ENCODE assay signal across 22 cellular contexts in genomic region chr1:100713636-100714035, GRCh38. TPM values are rescaled to one million over a fixed set of nuclear protein-coding genes. Genes with fewer than 3 reads are reported as not detected.
DNase-seq lines count a peak whose midpoint lies in the region; ATAC-seq and TF ChIP-seq lines count a peak whose summit lies in the region.
"Had no signal": no experiment of that assay in that cellular context is flagged by ENCODE, and none has a peak within 500 bp of the region (broad histone marks: within the 10 kb centered on the region; RNA-seq: fewer than 3 reads in every experiment).

No MANE protein-coding gene starts in this region.

- H3K36me3 Mint-ChIP-seq in activated CD8-positive, alpha-beta T cell treated with anti-CD3 and anti-CD28 coated beads for 36 hours (ENCODE audit: low read depth): no peaks in the 10 kb centered on the region

- no peak overlapping the region for H3K4me2 ChIP-seq in SK-N-SH
- peak overlapping the region; percentile 14 for H3K4me2 ChIP-seq in smooth muscle cell

- H3K4me1 ChIP-seq in SK-N-SH (ENCODE audit: control insufficient read depth in 1 of 2, insufficient read depth in 2 of 2, low read depth in 1 of 2, low read length in 1 of 2) (no peaks in the 10 kb centered on the region), smooth muscle cell (ENCODE audit: low read depth) (no peaks in the 10 kb centered on the region)
- H3K4me1 ChIP-seq: upper lobe of left lung had no signal

- H3K9me3 ChIP-seq in SK-N-SH: no peaks in the 10 kb centered on the region
- no peaks in the 10 kb centered on the region for H3K9me3 ChIP-seq in smooth muscle cell (replicated peaks; ENCODE audit: low read depth)
- H3K9me3 ChIP-seq: adrenal gland, heart left ventricle, upper lobe of left lung had no signal

- CTCF ChIA-PET in SK-N-SH (lab: Yijun Ruan, JAX): no interaction called here
- CTCF ChIA-PET in activated CD8-positive, alpha-beta T cell treated with anti-CD3 and anti-CD28 coated beads for 36 hours (lab: Charles Lee): interaction anchor here (1.0 to 1.7 kb wide), 3 partner anchors 107 to 183 kb away, joined by 3 to 6 read pairs (median 3); no protein-coding TSS in a partner anchor

- no peaks in the 10 kb centered on the region for H3K9me3 Mint-ChIP-seq in activated CD8-positive, alpha-beta T cell treated with anti-CD3 and anti-CD28 coated beads for 36 hours
- H3K9me3 Mint-ChIP-seq: activated T-cell treated with anti-CD3 and anti-CD28 coated beads, Interleukin-2, amount 50 U/mL, for 24 hours had no signal

- POLR2A ChIA-PET in SK-N-SH (lab: Yijun Ruan, JAX): no interaction called here
- POLR2A ChIA-PET in activated CD8-positive, alpha-beta T cell treated with anti-CD3 and anti-CD28 coated beads for 36 hours (lab: Charles Lee): no interaction called here

- peaks cover 35% of the 10 kb centered on the region for H3K4me1 Mint-ChIP-seq in activated CD8-positive, alpha-beta T cell treated with anti-CD3 and anti-CD28 coated beads for 36 hours (ENCODE audit: low read depth)

- H3K27ac ChIP-seq in SK-N-SH (ENCODE audit: low read depth in 2 of 2, low read length in 1 of 2) (no peak overlapping the region), smooth muscle cell (ENCODE audit: low read depth) (peak overlapping the region; percentile 85)
- H3K27ac ChIP-seq: 22Rv1, adrenal gland, epithelial cell of prostate, heart left ventricle, skin epidermis, upper lobe of left lung had no signal

- H3K27me3 ChIP-seq in SK-N-SH (ENCODE audit: insufficient read depth): no peaks in the 10 kb centered on the region
- H3K27me3 ChIP-seq in smooth muscle cell (ENCODE audit: low read depth): no peaks in the 10 kb centered on the region
- H3K27me3 ChIP-seq: adrenal gland, heart left ventricle, upper lobe of left lung had no signal

- no peak for DNase-seq in SK-N-SH
- DNase-seq in activated CD8-positive, alpha-beta T cell treated with anti-CD3 and anti-CD28 coated beads for 36 hours: peak; percentile 31
- peak; percentile 79 for DNase-seq in fibroblast of villous mesenchyme (ENCODE audit: low read depth)
- DNase-seq in smooth muscle cell (lab: John Stamatoyannopoulos, UW; ENCODE audit: unreplicated experiment): no peak
- no peak for DNase-seq in NCI-H2171 (lab: John Stamatoyannopoulos, UW)
- no peak for DNase-seq in T-helper 9 cell
- DNase-seq: C1 segment of cervical spinal cord, HCEC 1CT, midbrain, NCI-H82 had no signal

- H3K36me3 ChIP-seq in SK-N-SH (replicated peaks in 1 of 2; ENCODE audit: control insufficient read depth in 1 of 2, insufficient read depth in 2 of 2, low read length in 1 of 2) (no peaks in the 10 kb centered on the region), smooth muscle cell (ENCODE audit: low read depth) (no peaks in the 10 kb centered on the region)
- H3K36me3 ChIP-seq: adrenal gland, heart left ventricle, upper lobe of left lung had no signal

- H3K27me3 Mint-ChIP-seq in activated CD8-positive, alpha-beta T cell treated with anti-CD3 and anti-CD28 coated beads for 36 hours: peaks cover 6% of the 10 kb centered on the region

- H3K9me2 ChIP-seq in SK-N-SH: no peaks in the 10 kb centered on the region

- H3F3A ChIP-seq in SK-N-SH (replicated peaks; ENCODE audit: insufficient read depth) (peaks cover 5% of the 10 kb centered on the region), smooth muscle cell (ENCODE audit: low read depth) (peaks cover 6% of the 10 kb centered on the region)

- H3K27ac Mint-ChIP-seq in activated CD8-positive, alpha-beta T cell treated with anti-CD3 and anti-CD28 coated beads for 36 hours: peak overlapping the region; percentile 72
- H3K27ac Mint-ChIP-seq: activated CD4-positive, alpha-beta T cell treated with anti-CD3 and anti-CD28 coated beads for 36 hours had no signal

- WGBS in SK-N-SH (ENCODE audit: low lambda C conversion rate): 73% methylated on average over 3 of the region's 3 CpGs
- WGBS in smooth muscle cell (ENCODE audit: low lambda C conversion rate): 23% methylated on average over 3 of the region's 3 CpGs

- H2AFZ ChIP-seq in SK-N-SH (ENCODE audit: low read depth) (peak overlapping the region; percentile 8; the same call in 1 of the 2 replicates), smooth muscle cell (ENCODE audit: low read depth) (peak overlapping the region; percentile 24)

- no peak overlapping the region for H3K4me3 ChIP-seq in SK-N-SH (ENCODE audit: low read depth in 2 of 2, low read length in 1 of 2)
- no peak overlapping the region for H3K4me3 ChIP-seq in fibroblast of villous mesenchyme (ENCODE audit: low read depth, low read length)
- no peak overlapping the region for H3K4me3 ChIP-seq in smooth muscle cell
- H3K4me3 ChIP-seq: adrenal gland, heart left ventricle, skin epidermis, upper lobe of left lung had no signal

- H3K9ac ChIP-seq in SK-N-SH (no peak overlapping the region), smooth muscle cell (ENCODE audit: low read depth) (peak overlapping the region; percentile 36)

- TF ChIP-seq CTCF in SK-N-SH (IDR thresholded peaks at IDR 0.05) (no peak), fibroblast of villous mesenchyme (IDR thresholded peaks at IDR 0.05; ENCODE audit: insufficient read depth, low read depth, low read length) (no peak), smooth muscle cell (IDR thresholded peaks at IDR 0.05; ENCODE audit: borderline replicate concordance, insufficient read depth, poor library complexity, severe bottlenecking) (no peak)
- no peak for TF ChIP-seq CTCF in activated CD8-positive, alpha-beta T cell treated with anti-CD3 and anti-CD28 coated beads for 36 hours (IDR thresholded peaks at IDR 0.05)

- H3K4me3 Mint-ChIP-seq in activated CD8-positive, alpha-beta T cell treated with anti-CD3 and anti-CD28 coated beads for 36 hours: no peak overlapping the region
- H3K4me3 Mint-ChIP-seq: activated CD4-positive, alpha-beta T cell treated with anti-CD3 and anti-CD28 coated beads for 36 hours had no signal

- ATAC-seq in SK-N-SH treated with all-trans-retinoic acid at 6 μM for 48 hours: no peak
- ATAC-seq in activated CD8-positive, alpha-beta T cell treated with anti-CD3 and anti-CD28 coated beads for 36 hours: peak; percentile 17
- ATAC-seq in esophagus mucosa: no peak
- ATAC-seq: heart left ventricle had no signal

- H4K20me1 ChIP-seq in SK-N-SH (ENCODE audit: insufficient read depth) (no peaks in the 10 kb centered on the region), smooth muscle cell (ENCODE audit: low read depth) (no peaks in the 10 kb centered on the region)

- no peak for TF ChIP-seq RAD21 in SK-N-SH (IDR thresholded peaks at IDR 0.05; ENCODE audit: low read length)

- intact Hi-C loops in activated CD8-positive, alpha-beta T cell treated with anti-CD3 and anti-CD28 coated beads for 36 hours (cut with micrococcal nuclease): no loop called here

- H3K79me2 ChIP-seq in SK-N-SH (ENCODE audit: insufficient read depth) (no peaks in the 10 kb centered on the region), smooth muscle cell (ENCODE audit: low read depth) (no peaks in the 10 kb centered on the region)

- TF ChIP-seq EP300 in SK-N-SH (IDR thresholded peaks at IDR 0.05; ENCODE audit: borderline replicate concordance in 1 of 2, low read depth in 1 of 2, low read length in 1 of 2): no peak

TF ChIP-seq in SK-N-SH, 30 proteins besides CTCF, POLR2A, EP300 and RAD21 (continues in another document):
- TF ChIP-seq JUND (IDR thresholded peaks at IDR 0.05) (no peak), ELF1 (IDR thresholded peaks at IDR 0.05) (no peak), ZBTB33 (IDR thresholded peaks at IDR 0.05; ENCODE audit: borderline replicate concordance, low read depth) (no peak), MEF2A (IDR thresholded peaks at IDR 0.05; ENCODE audit: borderline replicate concordance, low read depth) (no peak), RXRA (IDR thresholded peaks at IDR 0.05; ENCODE audit: borderline replicate concordance, low read depth) (no peak)

TF ChIP-seq in SK-N-SH treated with all-trans-retinoic acid at 6 μM for 48 hours, 23 proteins besides CTCF, POLR2A, EP300 and RAD21 (continues in another document):
- TF ChIP-seq ZFP3 (CRISPR knock-in tag; IDR thresholded peaks at IDR 0.05) (no peak), ARNTL (CRISPR knock-in tag; IDR thresholded peaks at IDR 0.05; ENCODE audit: borderline replicate concordance, low read depth) (no peak), ZNF70 (CRISPR knock-in tag; IDR thresholded peaks at IDR 0.05) (no peak), PATZ1 (CRISPR knock-in tag; IDR thresholded peaks at IDR 0.05; ENCODE audit: borderline replicate concordance) (no peak), RARB (CRISPR knock-in tag; IDR thresholded peaks at IDR 0.05) (no peak), ZC3H10 (CRISPR knock-in tag; IDR thresholded peaks at IDR 0.05) (no peak), ZFP30 (CRISPR knock-in tag; IDR thresholded peaks at IDR 0.05) (no peak), CSDC2 (CRISPR knock-in tag; IDR thresholded peaks at IDR 0.05) (no peak), PPARA (CRISPR knock-in tag; IDR thresholded peaks at IDR 0.05; ENCODE audit: borderline replicate concordance) (no peak)

RNA-seq across cellular contexts. Expression of gene VCAM1, which starts 5.9 kb away (rescaled TPM):
- 5.0 and 7.2 TPM in 2 replicates for polyA plus RNA-seq in SK-N-SH (2012; rRNA removed)
- polyA plus RNA-seq in SK-N-SH (2012; cell fraction: cytosol; rRNA removed): 7.2 and 7.6 TPM in 2 replicates
- polyA plus RNA-seq in SK-N-SH (2012; cell fraction: nucleus; rRNA removed): 3.7 and 10.9 TPM in 2 replicates
- 1 to 10 TPM in 1 of 2 experiments, under 1 TPM in 1; 0.83 to 1.1 TPM for total RNA-seq in activated CD8-positive, alpha-beta T cell treated with anti-CD3 and anti-CD28 coated beads for 36 hours
- 28.3 and 54.8 TPM in 2 replicates for total RNA-seq in fibroblast of villous mesenchyme
- 105 and 127 TPM in 2 replicates for total RNA-seq in smooth muscle cell
- polyA plus RNA-seq in smooth muscle cell: 48.6 and 63.8 TPM in 2 replicates
- 1.0 TPM for total RNA-seq in esophagus mucosa
- total RNA-seq: activated CD4-positive, alpha-beta T cell treated with anti-CD3 and anti-CD28 coated beads for 36 hours; HT1080; T-helper 2 cell treated with Interferon-gamma antibody and Interleukin-4, amounts not matched to agents 100 ng/mL and 5 ng/mL, for 36 hours had no signal

Comparison
In these comparisons a context has a peak if more than half of its experiments do, and no peak if none do; other contexts are left out.
1. DNase-seq: peak in activated CD8-positive, alpha-beta T cell treated with anti-CD3 and anti-CD28 coated beads for 36 hours (single experiment) and fibroblast of villous mesenchyme (single experiment); none in SK-N-SH (single experiment), smooth muscle cell (single experiment), NCI-H2171 (single experiment) and T-helper 9 cell (single experiment).
2. RNA of gene VCAM1, which starts 5.9 kb away (total RNA-seq): 105 to 127 TPM in smooth muscle cell and 28.3 to 54.8 TPM in fibroblast of villous mesenchyme; 0.83 to 1.1 TPM in activated CD8-positive, alpha-beta T cell treated with anti-CD3 and anti-CD28 coated beads for 36 hours and 1.0 TPM in esophagus mucosa (single experiment); every median in the first group is over 10 times any median in the second.